In the genomic region with DNA sequence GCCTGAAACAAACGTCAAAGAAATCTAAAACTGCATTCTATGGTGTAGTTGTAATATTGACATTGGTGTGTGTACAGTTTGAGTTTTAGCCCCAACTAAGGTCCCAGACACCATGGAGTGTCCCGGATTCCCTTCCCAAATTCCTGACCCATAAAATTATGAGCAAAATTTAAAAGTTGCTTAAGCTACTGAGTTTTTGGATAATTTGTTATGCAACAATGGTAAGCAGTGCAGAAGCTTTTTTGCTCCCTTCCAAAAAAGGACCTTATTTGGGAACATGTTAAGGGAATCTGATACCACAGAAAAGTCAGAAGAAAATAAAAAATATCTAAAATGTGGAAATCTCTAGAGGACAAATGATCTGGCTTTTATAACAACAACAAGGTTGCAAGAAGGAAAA, we compare ENCODE assay signal across 1 cellular context.
TF ChIP-seq lines count a peak whose summit lies in the region.

No MANE protein-coding gene starts in this region.

TF ChIP-seq in SK-N-SH, 30 proteins besides CTCF, POLR2A, EP300 and RAD21 (continued from another document):
- TF ChIP-seq MEF2A (IDR thresholded peaks at IDR 0.05; ENCODE audit: borderline replicate concordance, low read depth), result no peak
- TF ChIP-seq EZH2phosphoT487 (IDR thresholded peaks at IDR 0.05; ENCODE audit: borderline replicate concordance, low read depth), result no peak
- no peak for TF ChIP-seq RCOR1 (IDR thresholded peaks at IDR 0.05; ENCODE audit: low read length)
- TF ChIP-seq, protein P1, sequence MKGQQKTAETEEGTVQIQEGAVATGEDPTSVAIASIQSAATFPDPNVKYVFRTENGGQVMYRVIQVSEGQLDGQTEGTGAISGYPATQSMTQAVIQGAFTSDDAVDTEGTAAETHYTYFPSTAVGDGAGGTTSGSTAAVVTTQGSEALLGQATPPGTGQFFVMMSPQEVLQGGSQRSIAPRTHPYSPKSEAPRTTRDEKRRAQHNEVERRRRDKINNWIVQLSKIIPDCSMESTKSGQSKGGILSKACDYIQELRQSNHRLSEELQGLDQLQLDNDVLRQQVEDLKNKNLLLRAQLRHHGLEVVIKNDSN (IDR thresholded peaks at IDR 0.05; ENCODE audit: borderline replicate concordance, low read depth), result no peak
- no peak for TF ChIP-seq NFIC (IDR thresholded peaks at IDR 0.05; ENCODE audit: borderline replicate concordance)
- no peak for TF ChIP-seq TAF1 (IDR thresholded peaks at IDR 0.05; ENCODE audit: borderline replicate concordance, low read depth, low read length)
- TF ChIP-seq SMC3 (IDR thresholded peaks at IDR 0.05; ENCODE audit: low read depth, low read length), result no peak
- TF ChIP-seq RFX5 (IDR thresholded peaks at IDR 0.05; ENCODE audit: low read length), result no peak
- TF ChIP-seq GABPA (IDR thresholded peaks at IDR 0.05; ENCODE audit: low read depth), result no peak
- no peak for TF ChIP-seq GATA2 (CRISPR knock-in tag; IDR thresholded peaks at IDR 0.05)
